ENCODE assay signal across 8 cellular contexts in the genomic region with DNA sequence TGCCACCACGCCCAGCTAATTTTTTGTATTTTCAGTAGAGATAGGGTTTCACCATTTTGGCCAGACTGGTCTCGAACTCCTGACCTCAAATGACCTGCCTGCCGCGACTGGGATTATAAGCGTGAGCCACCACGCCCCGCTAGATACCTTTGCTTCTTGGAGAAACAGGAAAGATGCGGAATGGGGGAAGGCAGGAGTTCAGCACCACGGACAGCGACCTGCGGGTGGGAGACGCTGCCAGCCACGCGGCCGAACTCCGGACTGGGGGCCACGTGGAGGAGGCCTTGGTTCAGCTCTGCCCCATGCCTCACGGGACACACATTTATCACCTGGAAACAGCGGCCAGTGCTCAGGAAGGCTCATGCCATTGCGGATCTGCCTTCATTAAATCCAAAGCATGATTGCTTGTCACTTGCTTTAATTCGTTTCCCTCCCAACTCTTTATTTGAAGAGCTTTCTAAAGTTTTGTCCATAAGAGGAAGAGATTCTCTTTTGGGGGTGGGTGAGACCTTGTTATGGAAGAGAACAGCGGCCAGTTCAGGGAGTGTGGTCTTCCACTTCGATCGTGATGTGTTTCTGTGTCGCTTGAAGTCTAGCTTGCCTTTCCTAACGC.
DNase-seq lines count a peak whose midpoint lies in the region; ATAC-seq, FAIRE-seq and TF ChIP-seq lines count a peak whose summit lies in the region.

No MANE protein-coding gene starts in this region.

- no peak for TF ChIP-seq CTCF in fibroblast of villous mesenchyme (IDR thresholded peaks at IDR 0.05; ENCODE audit: insufficient read depth, low read depth, low read length)
- no peak for TF ChIP-seq CTCF in pancreas (IDR thresholded peaks at IDR 0.05)
- no peak for TF ChIP-seq CTCF in coronary artery (IDR thresholded peaks at IDR 0.05)

- 20 to 25% methylated on average over 25 to 26 of the region's 26 CpGs for WGBS in pancreas, 2 donors

- no peaks in the 10 kb centered on the region for H3K9me3 ChIP-seq in Karpas-422 (ENCODE audit: low read length)
- no peaks in the 10 kb centered on the region for H3K9me3 ChIP-seq in pancreas

- DNase-seq in Karpas-422 (peak; percentile 47), fibroblast of villous mesenchyme (ENCODE audit: low read depth) (peak; percentile 56), pancreas (peak; percentile 56 to 89 (median 74)), coronary artery (ENCODE audit: low spot score) (no peak)
- DNase-seq in activated CD4-positive, alpha-beta T cell treated with anti-CD3 and anti-CD28 coated beads, Interleukin-2, amount 50 U/mL, for 24 hours (ENCODE audit: low read depth in 1 of 2, low spot score in 1 of 2), result peak; percentile 4 to 8
- no peak for DNase-seq in NK-92 treated with Interleukin-12 subunit alpha and Interleukin-12 subunit beta, amount 100 ng/mL, for 24 hours (lab: John Stamatoyannopoulos, UW)

- H3K36me3 ChIP-seq in Karpas-422 (ENCODE audit: insufficient read depth, low read length), result no peaks in the 10 kb centered on the region
- H3K36me3 ChIP-seq in pancreas, result no peaks in the 10 kb centered on the region

- H3K27me3 ChIP-seq in Karpas-422 (ENCODE audit: low read length) (no peaks in the 10 kb centered on the region), pancreas (peaks cover 0 to 5% (median 0%) of the 10 kb centered on the region in 4 donors)

- H3K27ac ChIP-seq in Karpas-422 (ENCODE audit: low read length) (no peak overlapping the region), pancreas (no peak overlapping the region), coronary artery (no peak overlapping the region)

- peak; percentile 82 to 98 (median 86) for ATAC-seq in pancreas
- ATAC-seq in HG03442 (IDR thresholded peaks at IDR 0.05; ENCODE audit: unreplicated experiment), result no peak
- no peak for ATAC-seq in GM21526 (IDR thresholded peaks at IDR 0.05; ENCODE audit: low FRiP score, unreplicated experiment)

- H3K79me2 ChIP-seq in Karpas-422 (ENCODE audit: low read length), result no peaks in the 10 kb centered on the region

- H3K4me2 ChIP-seq in Karpas-422 (ENCODE audit: low read depth, low read length, poor library complexity, severe bottlenecking), result no peak overlapping the region

- no peak overlapping the region for H2AFZ ChIP-seq in Karpas-422 (ENCODE audit: low read length)

- H3K9ac ChIP-seq in Karpas-422 (ENCODE audit: low read length), result no peak overlapping the region

- no peaks in the 10 kb centered on the region for H3K9me2 ChIP-seq in Karpas-422 (replicated peaks; ENCODE audit: insufficient read depth, low read length)

- H3K4me3 ChIP-seq in Karpas-422 (ENCODE audit: low read length), result no peak overlapping the region
- no peak overlapping the region for H3K4me3 ChIP-seq in fibroblast of villous mesenchyme (ENCODE audit: low read depth, low read length)
- no peak overlapping the region for H3K4me3 ChIP-seq in pancreas
- H3K4me3 ChIP-seq in coronary artery, result no peak overlapping the region

- no peaks in the 10 kb centered on the region for H3K4me1 ChIP-seq in Karpas-422 (ENCODE audit: low read length)
- H3K4me1 ChIP-seq in pancreas, result no peaks in the 10 kb centered on the region

- FAIRE-seq in pancreas (lab: Jason Lieb, UNC), result no peak

- no peaks in the 10 kb centered on the region for H4K20me1 ChIP-seq in Karpas-422 (ENCODE audit: insufficient read depth, low read depth, low read length)

- intact Hi-C loops in pancreas (cut with DNase I), result no loop called here

Comparison
In these comparisons a context has a peak if more than half of its experiments do, and no peak if none do; other contexts are left out.
1. DNase-seq: peak in Karpas-422 (single experiment), activated CD4-positive, alpha-beta T cell treated with anti-CD3 and anti-CD28 coated beads, Interleukin-2, amount 50 U/mL, for 24 hours (2 of 2), fibroblast of villous mesenchyme (single experiment) and pancreas (6 of 6); none in NK-92 treated with Interleukin-12 subunit alpha and Interleukin-12 subunit beta, amount 100 ng/mL, for 24 hours (single experiment) and coronary artery (single experiment).
2. ATAC-seq: peak in pancreas (4 of 4); none in HG03442 (single experiment) and GM21526 (single experiment).